18 cellular contexts compared by ENCODE assay signal in genomic region chr15:36880913-36881290, GRCh38.
"Had no signal": no experiment of that assay in that cellular context is flagged by ENCODE, and none has a peak within 500 bp of the region (broad histone marks: within the 10 kb centered on the region; RNA-seq: fewer than 3 reads in every experiment).

No MANE protein-coding gene starts in this region.

- H3K4me3 Mint-ChIP-seq: activated CD4-positive, alpha-beta memory T cell treated with anti-CD3 and anti-CD28 coated beads for 36 hours; activated T-helper 1 cell treated with anti-CD3 and anti-CD28 coated beads, Interleukin-12 subunit alpha, Interleukin-12 subunit beta, Interleukin-2, Interleukin-4 antibody, amounts not matched to agents 30 ng/mL and 10 ng/mL and 1 ng/mL, durations not matched to agents 14 hours and 24 hours and 36 hours; natural killer cell; T-helper 2 cell treated with Interferon-gamma antibody and Interleukin-4, amounts not matched to agents 5 μg/mL and 100 μg/mL, for 36 hours had no signal

- H3K4me3 ChIP-seq: coronary artery, gastroesophageal sphincter, mucosa of descending colon, SJSA1, tibial nerve had no signal

- H3K36me3 Mint-ChIP-seq: activated CD4-positive, alpha-beta memory T cell treated with anti-CD3 and anti-CD28 coated beads for 36 hours had no signal

- H3K27ac ChIP-seq: coronary artery, gastroesophageal sphincter, pancreas, SJSA1, skin epidermis, tibial nerve had no signal

- FAIRE-seq: pancreas had no signal

- DNase-seq: activated CD4-positive, alpha-beta memory T cell treated with anti-CD3 and anti-CD28 coated beads for 36 hours; activated CD4-positive, alpha-beta T cell treated with anti-CD3 and anti-CD28 coated beads for 1 hour; activated naive CD4-positive, alpha-beta T cell treated with Interleukin-2 at 50 U/mL for 16 hours; effector CD8-positive, alpha-beta T cell; hippocampal formation; left colon; mammary epithelial cell; mucosa of descending colon; natural killer cell; SW 1271 had no signal

- H3K27ac Mint-ChIP-seq: activated CD4-positive, alpha-beta memory T cell treated with anti-CD3 and anti-CD28 coated beads for 36 hours; activated T-helper 1 cell treated with anti-CD3 and anti-CD28 coated beads, Interleukin-12 subunit alpha, Interleukin-12 subunit beta, Interleukin-2, Interleukin-4 antibody, amounts not matched to agents 30 ng/mL and 10 ng/mL and 1 ng/mL, durations not matched to agents 14 hours and 24 hours and 36 hours; natural killer cell; T-helper 2 cell treated with Interferon-gamma antibody and Interleukin-4, amounts not matched to agents 5 μg/mL and 100 μg/mL, for 36 hours had no signal

- ATAC-seq: gastroesophageal sphincter, left colon, mucosa of descending colon, natural killer cell had no signal

- H3K4me1 ChIP-seq: SJSA1 had no signal

- H3K9me3 ChIP-seq: gastroesophageal sphincter, mucosa of descending colon, pancreas, SJSA1, tibial nerve had no signal

- H3K36me3 ChIP-seq: gastroesophageal sphincter, pancreas, SJSA1, tibial nerve had no signal

- H3K9me3 Mint-ChIP-seq: activated CD4-positive, alpha-beta memory T cell treated with anti-CD3 and anti-CD28 coated beads for 36 hours; activated T-helper 1 cell treated with anti-CD3 and anti-CD28 coated beads, Interleukin-12 subunit alpha, Interleukin-12 subunit beta, Interleukin-2, Interleukin-4 antibody, amounts not matched to agents 30 ng/mL and 10 ng/mL and 1 ng/mL, durations not matched to agents 14 hours and 24 hours and 36 hours; T-helper 2 cell treated with Interferon-gamma antibody and Interleukin-4, amounts not matched to agents 5 μg/mL and 100 μg/mL, for 36 hours had no signal
